13 cellular contexts compared by ENCODE assay signal in genomic region chr9:134379774-134380431, GRCh38. TPM values are rescaled to one million over a fixed set of nuclear protein-coding genes. Genes with fewer than 3 reads are reported as not detected.
A peak's percentile ranks its signal among the peaks of the same experiment; 100 is the strongest.
DNase-seq lines count a peak whose midpoint lies in the region; ATAC-seq and TF ChIP-seq lines count a peak whose summit lies in the region.
"Had no signal": no experiment of that assay in that cellular context is flagged by ENCODE, and none has a peak within 500 bp of the region (broad histone marks: within the 10 kb centered on the region; RNA-seq: fewer than 3 reads in every experiment).

No MANE protein-coding gene starts in this region.

- H2AFZ ChIP-seq in mesenchymal stem cell (ENCODE audit: low read depth, low read length), result no peak overlapping the region

- no peak overlapping the region for H3K4ac ChIP-seq in mesenchymal stem cell (ENCODE audit: low read depth in 1 of 2, low read length in 2 of 2)

- H3K27me3 ChIP-seq in heart left ventricle (no peaks in the 10 kb centered on the region), body of pancreas (no peaks in the 10 kb centered on the region), mesenchymal stem cell (ENCODE audit: control insufficient read depth in 1 of 2, insufficient read depth in 1 of 2, low read length in 2 of 2) (no peaks in the 10 kb centered on the region), vagina (no peaks in the 10 kb centered on the region)

- H3K9me3 ChIP-seq in heart left ventricle, result no peaks in the 10 kb centered on the region
- H3K9me3 ChIP-seq in body of pancreas, result no peaks in the 10 kb centered on the region
- H3K9me3 ChIP-seq in mesenchymal stem cell (ENCODE audit: control insufficient read depth, low read length), result no peaks in the 10 kb centered on the region
- no peaks in the 10 kb centered on the region for H3K9me3 ChIP-seq in vagina

- DNase-seq in heart left ventricle (no peak), cardiac septum (ENCODE audit: low spot score) (no peak), body of pancreas (peak; percentile 31 to 59 (median 46)), mesenchymal stem cell (no peak), vagina (ENCODE audit: extremely low spot score in 2 of 2) (no peak), NCI-H82 (lab: John Stamatoyannopoulos, UW) (no peak)
- DNase-seq: activated CD8-positive, alpha-beta memory T cell treated with anti-CD3 and anti-CD28 coated beads, Interleukin-2, amount 50 U/mL, for 48 hours; aorta; left ventricle myocardium superior; NCI-H2171; posterior cingulate gyrus had no signal

- intact Hi-C loops in heart left ventricle (cut with DNase I), result loop anchor here in 6 of 10 donors (2.0 to 10.0 kb wide), 6 partner anchors 38 to 55 kb away; no protein-coding TSS in a partner anchor
- intact Hi-C loops in cardiac septum (cut with DNase I), result loop anchor here (5.0 kb wide), 3 partner anchors 32 to 57 kb away; no protein-coding TSS in a partner anchor
- intact Hi-C loops in body of pancreas (cut with DNase I), result no loop called here
- intact Hi-C loops in vagina (cut with DNase I), result no loop called here

- H3K4me1 ChIP-seq in heart left ventricle (peaks cover 50 to 100% (median 99%) of the 10 kb centered on the region in 12 donors), body of pancreas (peaks cover 90% of the 10 kb centered on the region), mesenchymal stem cell (ENCODE audit: control insufficient read depth, insufficient read depth, low read depth, low read length) (peaks cover 93% of the 10 kb centered on the region), vagina (peaks cover 100% of the 10 kb centered on the region)

- 75 to 88% (median 84%) methylated on average over 4 to 23 of the region's 23 CpGs for WGBS in heart left ventricle, 4 donors
- 80 to 84% methylated on average over 3 to 23 of the region's 23 CpGs for WGBS in body of pancreas, 2 donors
- 80% methylated on average over 22 of the region's 23 CpGs for WGBS in mesenchymal stem cell

- H3K79me1 ChIP-seq in mesenchymal stem cell (replicated peaks; ENCODE audit: low read length, poor library complexity, severe bottlenecking), result peaks cover 46% of the 10 kb centered on the region

- H3K23ac ChIP-seq in mesenchymal stem cell (ENCODE audit: low read length in 2 of 2), result no peak overlapping the region

- H2AK5ac ChIP-seq in mesenchymal stem cell (ENCODE audit: low read length, severe bottlenecking), result peak overlapping the region; percentile 95

- H3K4me3 ChIP-seq in heart left ventricle, result no peak overlapping the region
- no peak overlapping the region for H3K4me3 ChIP-seq in body of pancreas
- H3K4me3 ChIP-seq in mesenchymal stem cell (ENCODE audit: insufficient read depth in 1 of 2, low read depth in 1 of 2, low read length in 2 of 2), result no peak overlapping the region
- no peak overlapping the region for H3K4me3 ChIP-seq in vagina

- H4K91ac ChIP-seq in mesenchymal stem cell (ENCODE audit: low read length), result peak overlapping the region; percentile 9

- H2BK12ac ChIP-seq in mesenchymal stem cell (ENCODE audit: low read length in 2 of 2), result no peak overlapping the region

- TF ChIP-seq POLR2A in heart left ventricle (IDR thresholded peaks at IDR 0.05) (no peak), body of pancreas (IDR thresholded peaks at IDR 0.05) (peak in 2 of 3 donors; percentile 18 to 46), vagina (IDR thresholded peaks at IDR 0.05) (no peak)

- no peak for TF ChIP-seq CTCF in heart left ventricle (IDR thresholded peaks at IDR 0.05)
- TF ChIP-seq CTCF in body of pancreas (IDR thresholded peaks at IDR 0.05), result no peak
- no peak for TF ChIP-seq CTCF in vagina (IDR thresholded peaks at IDR 0.05)

- H2BK15ac ChIP-seq in mesenchymal stem cell (ENCODE audit: low read depth, poor library complexity, severe bottlenecking), result no peak overlapping the region

- peak overlapping the region; percentile 19 for H2BK120ac ChIP-seq in mesenchymal stem cell (ENCODE audit: low read depth, low read length)

- peak overlapping the region; percentile 75 for H2BK5ac ChIP-seq in mesenchymal stem cell (ENCODE audit: low read depth, low read length, poor library complexity, severe bottlenecking)

- ATAC-seq in heart left ventricle, result no peak
- ATAC-seq in body of pancreas, result peak; percentile 33
- no peak for ATAC-seq in GM19328 (IDR thresholded peaks at IDR 0.05; ENCODE audit: unreplicated experiment)
- ATAC-seq in HG02973 (IDR thresholded peaks at IDR 0.05; ENCODE audit: unreplicated experiment), result no peak
- ATAC-seq: left ventricle myocardium superior had no signal

- H3K27ac ChIP-seq in heart left ventricle, result peak overlapping the region in 10 of 12 donors; percentile 44 to 95 (median 78)
- H3K27ac ChIP-seq in body of pancreas, result peak overlapping the region in 3 of 4 donors; percentile 58 to 93 (median 89)
- H3K27ac ChIP-seq in mesenchymal stem cell (ENCODE audit: low read length, poor library complexity, severe bottlenecking), result peak overlapping the region; percentile 66
- H3K27ac ChIP-seq in vagina, result peak overlapping the region; percentile 94

- no peak overlapping the region for H4K8ac ChIP-seq in mesenchymal stem cell (ENCODE audit: low read length)

- H3K18ac ChIP-seq in mesenchymal stem cell (ENCODE audit: low read depth in 1 of 2, low read length in 2 of 2), result no peak overlapping the region

- H3K14ac ChIP-seq in mesenchymal stem cell (ENCODE audit: low read length in 2 of 2), result peak overlapping the region in 1 of 2 experiments; percentile 5

- H3K4me2 ChIP-seq in mesenchymal stem cell (ENCODE audit: low read length, poor library complexity, severe bottlenecking), result peak overlapping the region; percentile 23

- H3K9ac ChIP-seq in mesenchymal stem cell (ENCODE audit: low read length), result peak overlapping the region; percentile 12

- H3K36me3 ChIP-seq in heart left ventricle (no peaks in the 10 kb centered on the region), body of pancreas (replicated peaks in 1 of 2; ENCODE audit: insufficient read depth in 1 of 2, low read depth in 2 of 2) (no peaks in the 10 kb centered on the region), mesenchymal stem cell (ENCODE audit: control insufficient read depth in 1 of 2, insufficient read depth in 2 of 2, low read depth in 1 of 2, low read length in 2 of 2) (peaks cover 0 to 4% of the 10 kb centered on the region in 2 experiments), vagina (no peaks in the 10 kb centered on the region)

RNA-seq across cellular contexts. Expression of gene RXRA, which starts 53.6 kb away (rescaled TPM):
- 10 to 100 TPM; 45.5 to 87.9 (median 52.9) TPM for total RNA-seq in heart left ventricle
- polyA plus RNA-seq in heart left ventricle, result 10 to 100 TPM; 54.9 to 55.8 TPM
- 42.6 TPM for total RNA-seq in cardiac septum
- 10 to 100 TPM; 31.4 to 41.9 TPM for total RNA-seq in body of pancreas
- polyA plus RNA-seq in mesenchymal stem cell (2013, experiment 1 of 2), result 37.8 TPM
- 38.3 TPM for polyA plus RNA-seq in mesenchymal stem cell (2013, experiment 2 of 2)
- total RNA-seq in vagina, result 49.4 TPM

Comparison
In these comparisons a context has a peak if more than half of its experiments do, and no peak if none do; other contexts are left out.
1. DNase-seq: peak in body of pancreas (4 of 4); none in heart left ventricle (0 of 5), cardiac septum (single experiment), mesenchymal stem cell (single experiment), vagina (0 of 2) and NCI-H82 (single experiment).
2. POLR2A ChIP-seq: peak in body of pancreas (2 of 3); none in heart left ventricle (0 of 2) and vagina (0 of 2).
3. intact Hi-C loops: an anchor here in heart left ventricle (2.0 to 10.0 kb wide) and cardiac septum (5.0 kb wide); none called in body of pancreas and vagina.
4. Peak in every context shown above with its lines, with median percentiles within 50 percentile points of each other: H3K27ac ChIP-seq.